In genomic region chr7:129829677-129830631, GRCh38 we compare ENCODE assay signal across 8 cellular contexts.
A peak's percentile ranks its signal among the peaks of the same experiment; 100 is the strongest.
DNase-seq lines count a peak whose midpoint lies in the region; ATAC-seq and TF ChIP-seq lines count a peak whose summit lies in the region.

No MANE protein-coding gene starts in this region.

- H3K9me3 ChIP-seq in osteoblast (ENCODE audit: low read depth, low read length) (no peaks in the 10 kb centered on the region), tibial nerve (no peaks in the 10 kb centered on the region)

- H3K4me1 ChIP-seq in osteoblast (ENCODE audit: insufficient read depth, low read length) (peaks cover 28% of the 10 kb centered on the region), tibial nerve (peaks cover 0 to 33% (median 25%) of the 10 kb centered on the region in 4 donors)

- no peaks in the 10 kb centered on the region for H3K27me3 Mint-ChIP-seq in activated naive CD4-positive, alpha-beta T cell treated with anti-CD3 and anti-CD28 coated beads, Interleukin-2, amount 50 U/mL, for 24 hours

- H3K4me3 Mint-ChIP-seq in activated naive CD4-positive, alpha-beta T cell treated with anti-CD3 and anti-CD28 coated beads, Interleukin-2, amount 50 U/mL, for 24 hours, result peak overlapping the region; percentile 58

- peak overlapping the region; percentile 83 for H3K4me2 ChIP-seq in osteoblast (ENCODE audit: insufficient read depth, low read length)

- H3K4me3 ChIP-seq in osteoblast (ENCODE audit: insufficient read depth, low read length), result peak overlapping the region; percentile 57
- H3K4me3 ChIP-seq in tibial nerve, result peak overlapping the region in 3 of 4 donors; percentile 1 to 30 (median 24)

- TF ChIP-seq EP300 in tibial nerve (IDR thresholded peaks at IDR 0.05), result peak in 1 of 2 donors; percentile 64

- H3K27me3 ChIP-seq in osteoblast (ENCODE audit: insufficient read depth, low read length) (no peaks in the 10 kb centered on the region), tibial nerve (no peaks in the 10 kb centered on the region)

- no peak overlapping the region for H3K27ac Mint-ChIP-seq in activated naive CD4-positive, alpha-beta T cell treated with anti-CD3 and anti-CD28 coated beads, Interleukin-2, amount 50 U/mL, for 24 hours

- H3K36me3 Mint-ChIP-seq in activated naive CD4-positive, alpha-beta T cell treated with anti-CD3 and anti-CD28 coated beads, Interleukin-2, amount 50 U/mL, for 24 hours, result peaks cover 5% of the 10 kb centered on the region

- no peaks in the 10 kb centered on the region for H3K9me3 Mint-ChIP-seq in activated naive CD4-positive, alpha-beta T cell treated with anti-CD3 and anti-CD28 coated beads, Interleukin-2, amount 50 U/mL, for 24 hours

- TF ChIP-seq CTCF in osteoblast (IDR thresholded peaks at IDR 0.05; ENCODE audit: extremely low read depth, low read depth, low read length) (peak; percentile 81), tibial nerve (IDR thresholded peaks at IDR 0.05) (peak; percentile 68 to 83 (median 77))

- H3K4me1 Mint-ChIP-seq in activated naive CD4-positive, alpha-beta T cell treated with anti-CD3 and anti-CD28 coated beads, Interleukin-2, amount 50 U/mL, for 24 hours, result peaks cover 16% of the 10 kb centered on the region

- 14 to 15% methylated on average over 22 of the region's 22 CpGs for WGBS in tibial nerve, 2 donors

- no peaks in the 10 kb centered on the region for H4K20me1 ChIP-seq in osteoblast (ENCODE audit: insufficient read depth, low read length)

- H2AFZ ChIP-seq in osteoblast (ENCODE audit: low read length), result peak overlapping the region; percentile 61

- no peak for TF ChIP-seq POLR2A in tibial nerve (IDR thresholded peaks at IDR 0.05)

- H3K27ac ChIP-seq in osteoblast (ENCODE audit: low read depth, low read length) (peak overlapping the region; percentile 93), tibial nerve (peak overlapping the region in 2 of 4 donors; percentile 71 to 79)

- H3K36me3 ChIP-seq in osteoblast (ENCODE audit: insufficient read depth, low read length) (peaks cover 19% of the 10 kb centered on the region), tibial nerve (peaks cover 0 to 25% (median 0%) of the 10 kb centered on the region in 3 donors)

- ATAC-seq in GM19455 (IDR thresholded peaks at IDR 0.05; ENCODE audit: unreplicated experiment), result no peak

- H3K79me2 ChIP-seq in osteoblast (ENCODE audit: insufficient read depth, low read length), result no peaks in the 10 kb centered on the region

- DNase-seq in DMS79 (lab: John Stamatoyannopoulos, UW) (peak; percentile 71), M059J (ENCODE audit: low read depth) (peak; percentile 85), SHP77 (lab: John Stamatoyannopoulos, UW) (peak; percentile 68 to 73), glomerular endothelial cell (ENCODE audit: extremely low read depth, low read depth, low spot score) (peak; percentile 58), osteoblast (ENCODE audit: insufficient read length, low spot score, missing footprints) (no peak), tibial nerve (ENCODE audit: low spot score in 2 of 2) (peak in 1 of 2 donors; percentile 70)
